In the genomic region with DNA sequence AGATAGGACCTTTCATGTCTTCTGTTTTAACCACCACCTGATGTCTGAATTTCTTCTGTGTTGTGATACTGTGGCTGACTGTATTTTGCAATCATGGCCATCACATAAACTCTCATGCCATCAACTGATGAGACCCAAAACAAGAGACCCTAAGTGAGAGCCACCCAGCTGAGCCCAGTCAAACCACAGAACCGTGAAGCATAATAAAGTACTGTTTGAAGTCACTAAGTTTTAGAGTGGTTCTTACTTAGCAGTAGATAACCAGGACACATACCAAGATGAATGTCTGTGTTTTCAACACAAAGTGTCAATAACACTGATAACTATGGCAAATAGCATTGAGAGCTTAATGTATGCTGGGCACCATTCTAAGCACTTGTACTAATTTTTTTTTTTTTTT, we compare ENCODE assay signal across 4 cellular contexts. TPM values are rescaled to one million over a fixed set of nuclear protein-coding genes. Genes with fewer than 3 reads are reported as not detected.
"Had no signal": no experiment of that assay in that cellular context is flagged by ENCODE, and none has a peak within 500 bp of the region (broad histone marks: within the 10 kb centered on the region; RNA-seq: fewer than 3 reads in every experiment).

No MANE protein-coding gene starts in this region.

RNA-seq across cellular contexts. Expression of a gene that starts 35.5 kb away (rescaled TPM):
- total RNA-seq: myocyte had no signal
- polyA plus RNA-seq: lung; mammary epithelial cell; naive thymus-derived CD4-positive, alpha-beta T cell had no signal
